Comparison of ENCODE assay signal across 15 cellular contexts in genomic region chr18:44588466-44588865, GRCh38.
"Had no signal": no experiment of that assay in that cellular context is flagged by ENCODE, and none has a peak within 500 bp of the region (broad histone marks: within the 10 kb centered on the region; RNA-seq: fewer than 3 reads in every experiment).

No MANE protein-coding gene starts in this region.

- H3K4me3 ChIP-seq: cardiac muscle cell, dorsolateral prefrontal cortex, gastrocnemius medialis, heart right ventricle, left ventricle myocardium inferior had no signal

- H3K27me3 ChIP-seq: cardiac muscle cell, gastrocnemius medialis, heart right ventricle had no signal

- H3K36me3 ChIP-seq: cardiac muscle cell, gastrocnemius medialis, heart right ventricle, left ventricle myocardium inferior had no signal

- H3K27ac ChIP-seq: cardiac muscle cell, dorsolateral prefrontal cortex, gastrocnemius medialis, heart right ventricle, left ventricle myocardium inferior had no signal

- DNase-seq: activated CD4-positive, alpha-beta T cell treated with anti-CD3 and anti-CD28 coated beads, Interleukin-2, amount 10 ng/mL, durations not matched to agents 7 days and 5 days; activated CD8-positive, alpha-beta memory T cell treated with anti-CD3 and anti-CD28 coated beads, Interleukin-2, amount 50 U/mL, for 4 hours; activated effector memory CD4-positive, alpha-beta T cell treated with Interleukin-2 at 50 U/mL for 16 hours; activated T-cell treated with anti-CD3 and anti-CD28 coated beads, Interleukin-2, amount 50 U/mL, for 4 hours; dorsolateral prefrontal cortex; gastrocnemius medialis; heart right ventricle; left ventricle myocardium inferior; occipital lobe; retina; stimulated activated CD4-positive, alpha-beta T cell treated with anti-CD3 and anti-CD28 coated beads, Interleukin-2, amount 100 ng/mL, for 24 hours; stimulated activated naive CD8-positive, alpha-beta T cell treated with anti-CD3 and anti-CD28 coated beads, Interleukin-15, Interleukin-2, amounts not matched to agents 100 U/mL and 50 U/mL, for 24 hours; substantia nigra had no signal

- H3K9me3 ChIP-seq: gastrocnemius medialis, heart right ventricle, left ventricle myocardium inferior had no signal

- ATAC-seq: activated CD4-positive, CD25-positive, alpha-beta regulatory T cell treated with anti-CD3 and anti-CD28 coated beads, Interleukin-2, amount 50 U/mL, for 24 hours; activated T-cell treated with anti-CD3 and anti-CD28 coated beads, Interleukin-2, amount 50 U/mL, for 4 hours; gastrocnemius medialis; heart right ventricle; stimulated activated naive CD8-positive, alpha-beta T cell treated with anti-CD3 and anti-CD28 coated beads, Interleukin-15, Interleukin-2, amounts not matched to agents 100 U/mL and 50 U/mL, for 24 hours had no signal

- H3K4me1 ChIP-seq: gastrocnemius medialis had no signal
